In the genomic region with DNA sequence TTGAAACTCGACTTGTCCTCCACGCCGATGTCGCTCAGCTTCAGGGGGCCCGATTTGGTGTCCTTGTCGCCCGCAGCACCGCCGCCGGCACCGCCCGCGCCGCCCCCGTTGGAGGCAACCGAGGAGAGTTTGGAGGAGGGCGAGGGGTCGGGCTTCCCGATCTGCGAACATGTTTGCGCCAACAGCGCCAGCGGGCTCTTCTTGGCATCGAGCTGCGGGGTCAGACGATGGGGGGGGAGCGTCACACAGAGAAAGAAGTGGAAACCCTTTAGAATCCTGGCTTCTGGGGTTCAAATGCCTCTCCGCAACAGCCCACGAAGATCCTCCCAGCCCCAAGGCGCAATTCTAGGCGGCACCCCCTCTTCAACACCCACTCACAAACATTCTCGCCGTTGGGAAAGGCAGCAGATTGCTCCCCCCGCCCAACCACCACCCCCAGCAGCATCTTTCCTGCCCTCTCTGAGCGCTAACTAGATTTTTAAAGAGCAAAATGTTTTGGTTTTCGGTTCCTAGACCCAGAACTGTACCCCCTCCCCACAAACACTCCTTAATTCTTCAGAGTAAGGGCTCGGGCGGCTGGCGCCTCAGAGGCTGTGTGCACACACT, we compare ENCODE assay signal across 8 cellular contexts. TPM values are rescaled to one million over a fixed set of nuclear protein-coding genes. Genes with fewer than 3 reads are reported as not detected.
DNase-seq lines count a peak whose midpoint lies in the region; ATAC-seq and TF ChIP-seq lines count a peak whose summit lies in the region.

No MANE protein-coding gene starts in this region.

- WGBS in SK-N-SH (ENCODE audit: low lambda C conversion rate), result 2% methylated on average over 21 of the region's 39 CpGs
- WGBS in prostate gland, result under 1% methylated on average over 39 of the region's 39 CpGs

- H3K4me3 ChIP-seq in SK-N-SH (ENCODE audit: low read depth in 2 of 2, low read length in 1 of 2) (peak overlapping the region; percentile 82 to 96), fibroblast of the aortic adventitia (ENCODE audit: low read depth, low read length) (peak overlapping the region; percentile 99), prostate gland (peak overlapping the region; percentile 98 to 100)

- peak overlapping the region; percentile 88 for H3K9ac ChIP-seq in SK-N-SH

- CTCF ChIA-PET in SK-N-SH (lab: Yijun Ruan, JAX), result interaction anchor here (0.6 to 4.2 kb wide), 27 partner anchors 10 to 1709 kb away, joined by 3 to 26 read pairs (median 4); partner anchors contain the start of gene COMTD1

- H3K9me3 ChIP-seq in SK-N-SH, result no peaks in the 10 kb centered on the region
- H3K9me3 ChIP-seq in prostate gland, result no peaks in the 10 kb centered on the region

- H3K27me3 ChIP-seq in SK-N-SH (ENCODE audit: insufficient read depth) (no peaks in the 10 kb centered on the region), prostate gland (replicated peaks; ENCODE audit: insufficient read depth) (no peaks in the 10 kb centered on the region)

- H3K4me1 ChIP-seq in SK-N-SH (ENCODE audit: control insufficient read depth in 1 of 2, insufficient read depth in 2 of 2, low read depth in 1 of 2, low read length in 1 of 2) (peaks cover 0 to 20% of the 10 kb centered on the region in 2 experiments; a peak in 2 of 4 replicates), prostate gland (replicated peaks) (peaks cover 2% of the 10 kb centered on the region)

- H2AFZ ChIP-seq in SK-N-SH (ENCODE audit: low read depth), result peak overlapping the region; percentile 55; the same call in 1 of the 2 replicates

- no peak for TF ChIP-seq RAD21 in SK-N-SH (IDR thresholded peaks at IDR 0.05; ENCODE audit: low read length)

- TF ChIP-seq CTCF in SK-N-SH (IDR thresholded peaks at IDR 0.05) (no peak), fibroblast of the aortic adventitia (IDR thresholded peaks at IDR 0.05; ENCODE audit: insufficient read depth, low read length) (no peak), prostate gland (IDR thresholded peaks at IDR 0.05) (peak in 1 of 4 experiments; percentile 1)

- peaks cover 56% of the 10 kb centered on the region for H3K79me2 ChIP-seq in SK-N-SH (ENCODE audit: insufficient read depth)

- TF ChIP-seq EP300 in SK-N-SH (IDR thresholded peaks at IDR 0.05; ENCODE audit: borderline replicate concordance in 1 of 2, low read depth in 1 of 2, low read length in 1 of 2), result no peak

- in situ Hi-C loops in SK-MEL-5 (cut with HindIII; ENCODE audit: low pct_unique_long_range_greater_than_20kb, low sequenced_read_pairs), result no loop called here

- no peaks in the 10 kb centered on the region for H3K9me2 ChIP-seq in SK-N-SH

- H3K36me3 ChIP-seq in SK-N-SH (replicated peaks in 1 of 2; ENCODE audit: control insufficient read depth in 1 of 2, insufficient read depth in 2 of 2, low read length in 1 of 2), result peaks cover 15 to 39% of the 10 kb centered on the region in 2 experiments
- H3K36me3 ChIP-seq in prostate gland, result peaks cover 0 to 14% of the 10 kb centered on the region in 2 donors

- POLR2A ChIA-PET in SK-N-SH (lab: Yijun Ruan, JAX), result interaction anchor here (0.7 to 3.1 kb wide), 5 partner anchors 77 to 1571 kb away, joined by 3 to 18 read pairs (median 13); no protein-coding TSS in a partner anchor

- TF ChIP-seq POLR2A in prostate gland (IDR thresholded peaks at IDR 0.05), result no peak

- H3F3A ChIP-seq in SK-N-SH (replicated peaks; ENCODE audit: insufficient read depth), result peaks cover 12% of the 10 kb centered on the region

- intact Hi-C loops in prostate gland (cut with DNase I), result loop anchor here (2.0 to 10.0 kb wide), 7 partner anchors 262 to 1705 kb away; no protein-coding TSS in a partner anchor

- DNase-seq in SK-N-SH (peak; percentile 74), SK-MEL-5 (ENCODE audit: low read depth, low spot score) (peak; percentile 13), fibroblast of the aortic adventitia (ENCODE audit: low read depth) (peak; percentile 62), prostate gland (ENCODE audit: low spot score) (no peak), SW 1271 (lab: John Stamatoyannopoulos, UW) (no peak), NCI-H1048 (lab: John Stamatoyannopoulos, UW) (no peak)

- ATAC-seq in SK-N-SH treated with all-trans-retinoic acid at 6 μM for 48 hours (no peak), GM21390 (IDR thresholded peaks at IDR 0.05; ENCODE audit: unreplicated experiment) (no peak)

- H3K4me2 ChIP-seq in SK-N-SH, result peak overlapping the region; percentile 93

- peaks cover 33% of the 10 kb centered on the region for H4K20me1 ChIP-seq in SK-N-SH (ENCODE audit: insufficient read depth)

- H3K27ac ChIP-seq in SK-N-SH (ENCODE audit: low read depth in 2 of 2, low read length in 1 of 2) (peak overlapping the region; percentile 93 to 98), prostate gland (peak overlapping the region; percentile 98 to 99)

TF ChIP-seq in SK-N-SH, 30 proteins besides CTCF, POLR2A, EP300 and RAD21:
- TF ChIP-seq POLR2AphosphoS5 (IDR thresholded peaks at IDR 0.05; ENCODE audit: low read depth, low read length) (peak; percentile 41; the same call in 1 of the 2 replicates), NFIC (IDR thresholded peaks at IDR 0.05; ENCODE audit: borderline replicate concordance) (no peak)

TF ChIP-seq in SK-N-SH treated with all-trans-retinoic acid at 6 μM for 48 hours, 23 proteins besides CTCF, POLR2A, EP300 and RAD21:
- TF ChIP-seq CSDC2 (CRISPR knock-in tag; IDR thresholded peaks at IDR 0.05) (no peak), TOX (CRISPR knock-in tag; IDR thresholded peaks at IDR 0.05; ENCODE audit: borderline replicate concordance) (no peak), RARB (CRISPR knock-in tag; IDR thresholded peaks at IDR 0.05) (no peak), OSR1 (CRISPR knock-in tag; IDR thresholded peaks at IDR 0.05) (no peak)
- TF ChIP-seq, protein P1, sequence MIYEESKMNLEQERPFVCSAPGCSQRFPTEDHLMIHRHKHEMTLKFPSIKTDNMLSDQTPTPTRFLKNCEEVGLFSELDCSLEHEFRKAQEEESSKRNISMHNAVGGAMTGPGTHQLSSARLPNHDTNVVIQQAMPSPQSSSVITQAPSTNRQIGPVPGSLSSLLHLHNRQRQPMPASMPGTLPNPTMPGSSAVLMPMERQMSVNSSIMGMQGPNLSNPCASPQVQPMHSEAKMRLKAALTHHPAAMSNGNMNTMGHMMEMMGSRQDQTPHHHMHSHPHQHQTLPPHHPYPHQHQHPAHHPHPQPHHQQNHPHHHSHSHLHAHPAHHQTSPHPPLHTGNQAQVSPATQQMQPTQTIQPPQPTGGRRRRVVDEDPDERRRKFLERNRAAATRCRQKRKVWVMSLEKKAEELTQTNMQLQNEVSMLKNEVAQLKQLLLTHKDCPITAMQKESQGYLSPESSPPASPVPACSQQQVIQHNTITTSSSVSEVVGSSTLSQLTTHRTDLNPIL (CRISPR knock-in tag; IDR thresholded peaks at IDR 0.05; ENCODE audit: low read depth), result no peak
- TF ChIP-seq, protein P2, sequence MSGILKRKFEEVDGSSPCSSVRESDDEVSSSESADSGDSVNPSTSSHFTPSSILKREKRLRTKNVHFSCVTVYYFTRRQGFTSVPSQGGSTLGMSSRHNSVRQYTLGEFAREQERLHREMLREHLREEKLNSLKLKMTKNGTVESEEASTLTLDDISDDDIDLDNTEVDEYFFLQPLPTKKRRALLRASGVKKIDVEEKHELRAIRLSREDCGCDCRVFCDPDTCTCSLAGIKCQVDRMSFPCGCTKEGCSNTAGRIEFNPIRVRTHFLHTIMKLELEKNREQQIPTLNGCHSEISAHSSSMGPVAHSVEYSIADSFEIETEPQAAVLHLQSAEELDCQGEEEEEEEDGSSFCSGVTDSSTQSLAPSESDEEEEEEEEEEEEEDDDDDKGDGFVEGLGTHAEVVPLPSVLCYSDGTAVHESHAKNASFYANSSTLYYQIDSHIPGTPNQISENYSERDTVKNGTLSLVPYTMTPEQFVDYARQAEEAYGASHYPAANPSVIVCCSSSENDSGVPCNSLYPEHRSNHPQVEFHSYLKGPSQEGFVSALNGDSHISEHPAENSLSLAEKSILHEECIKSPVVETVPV (CRISPR knock-in tag; IDR thresholded peaks at IDR 0.05), result no peak
TF ChIP-seq in SK-N-SH treated with all-trans-retinoic acid at 6 μM for 48 hours: peak in this region for 0.

RNA-seq across cellular contexts. Expression of gene ZNF503, which starts 1.3 kb away (rescaled TPM):
- 4.5 and 5.9 TPM in 2 replicates for polyA plus RNA-seq in SK-N-SH (2012; rRNA removed)
- 6.5 and 10.6 TPM in 2 replicates for polyA plus RNA-seq in SK-N-SH (2012; cell fraction: cytosol; rRNA removed)
- polyA plus RNA-seq in SK-N-SH (2012; cell fraction: nucleus; rRNA removed), result 18.3 and 26.9 TPM in 2 replicates
- total RNA-seq in SK-MEL-5 (2014; rRNA removed; shearing (Covaris generic)), result 1.4 and 1.6 TPM in 2 replicates
- polyA plus RNA-seq in SK-MEL-5 (2015; cell fraction: cytosol; rRNA removed), result 4.9 and 5.0 TPM in 2 replicates
- polyA plus RNA-seq in SK-MEL-5 (2015; cell fraction: nucleus; rRNA removed), result 1.7 and 3.1 TPM in 2 replicates
- total RNA-seq in fibroblast of the aortic adventitia (ENCODE audit: low replicate concordance) (21.7 and 29.8 TPM in 2 replicates), prostate gland (10 to 100 TPM; 23.9 to 33.7 TPM)

RNA-seq across cellular contexts. Expression of gene LRMDA, which starts 31.2 kb away (rescaled TPM):
- 0.37 and 0.95 TPM in 2 replicates for polyA plus RNA-seq in SK-N-SH (2012; rRNA removed)
- 0.08 and 0.41 TPM in 2 replicates for polyA plus RNA-seq in SK-N-SH (2012; cell fraction: cytosol; rRNA removed)
- polyA plus RNA-seq in SK-N-SH (2012; cell fraction: nucleus; rRNA removed), result 0.13 and 0.32 TPM in 2 replicates
- 25.2 and 70.7 TPM in 2 replicates for total RNA-seq in SK-MEL-5 (2014; rRNA removed; shearing (Covaris generic))
- 3.3 and 5.9 TPM in 2 replicates for polyA plus RNA-seq in SK-MEL-5 (2015; cell fraction: cytosol; rRNA removed)
- polyA plus RNA-seq in SK-MEL-5 (2015; cell fraction: nucleus; rRNA removed), result not detected in 2 replicates
- 3.6 and 6.3 TPM in 2 replicates for total RNA-seq in fibroblast of the aortic adventitia (ENCODE audit: low replicate concordance)
- 10 to 100 TPM in 1 of 2 donors, 1 to 10 TPM in 1; 9.6 to 12.6 TPM for total RNA-seq in prostate gland

Comparison
In these comparisons a context has a peak if more than half of its experiments do, and no peak if none do; other contexts are left out.
1. DNase-seq: peak in SK-N-SH (single experiment), SK-MEL-5 (single experiment) and fibroblast of the aortic adventitia (single experiment); none in prostate gland (single experiment), SW 1271 (0 of 2) and NCI-H1048 (single experiment).
2. Peak in every context shown above with its lines, with median percentiles within 50 percentile points of each other: H3K4me3 ChIP-seq.